ENCODE assay signal across 9 cellular contexts in genomic region chr7:27131390-27131819, GRCh38. TPM values are rescaled to one million over a fixed set of nuclear protein-coding genes. Genes with fewer than 3 reads are reported as not detected.
DNase-seq lines count a peak whose midpoint lies in the region; ATAC-seq and TF ChIP-seq lines count a peak whose summit lies in the region.
"Had no signal": no experiment of that assay in that cellular context is flagged by ENCODE, and none has a peak within 500 bp of the region (broad histone marks: within the 10 kb centered on the region; RNA-seq: fewer than 3 reads in every experiment).

No MANE protein-coding gene starts in this region.

- CTCF ChIA-PET in HCT116 (lab: Charles Lee): interaction anchor here (1.6 kb wide), 1 partner anchor 444 kb away, joined by 3 read pairs; no protein-coding TSS in a partner anchor
- CTCF ChIA-PET in WTC11 (lab: Charles Lee): interaction anchor here (0.9 to 2.6 kb wide), 5 partner anchors 12 to 450 kb away, joined by 4 to 7 read pairs (median 4); partner anchors contain the start of gene HOXA5

- intact Hi-C loops in HCT116 (cut with micrococcal nuclease): loop anchor here (2.0 kb wide), 1 partner anchor 17 kb away; no protein-coding TSS in a partner anchor

- peak overlapping the region; percentile 71 for H3K9ac ChIP-seq in HCT116 (ENCODE audit: low read length)
- H3K9ac ChIP-seq in iPS-18a (ENCODE audit: low read length): no peak overlapping the region

- POLR2A ChIA-PET in HCT116 (lab: Charles Lee): interaction anchor here (0.7 to 1.5 kb wide), 5 partner anchors 16 to 417 kb away, joined by 3 to 5 read pairs (median 3); no protein-coding TSS in a partner anchor
- POLR2A ChIA-PET in WTC11 (lab: Charles Lee): interaction anchor here (0.8 kb wide), 1 partner anchor 259 kb away, joined by 3 read pairs; no protein-coding TSS in a partner anchor

- peak overlapping the region; percentile 36; the same call in 1 of the 2 replicates for H3K27ac ChIP-seq in HCT116 (ENCODE audit: low read depth, low read length)
- H3K27ac ChIP-seq in iPS-18a (ENCODE audit: low read length): no peak overlapping the region
- H3K27ac ChIP-seq in skin epidermis: peak overlapping the region in 19 of 21 experiments; percentile 52 to 92 (median 82)

- TF ChIP-seq CTCF in HCT116 (IDR thresholded peaks at IDR 0.05 in 2 of 3, conservative IDR thresholded peaks at IDR 0.05 in 1 of 3; ENCODE audit: borderline replicate concordance in 1 of 3, insufficient read depth in 1 of 3, low read depth in 2 of 3, low read length in 2 of 3) (no peak), WTC11 (IDR thresholded peaks at IDR 0.05) (no peak)

- H2AFZ ChIP-seq in HCT116 (ENCODE audit: low read depth, low read length, poor library complexity, severe bottlenecking): no peak overlapping the region

- no TSS peak for BruUV-seq in HCT116 (replicated peaks; lab: Mats Ljungman, UMichigan)

- no peaks in the 10 kb centered on the region for H3K9me2 ChIP-seq in HCT116 (ENCODE audit: insufficient read depth)

- no peaks in the 10 kb centered on the region for H4K20me1 ChIP-seq in HCT116 (ENCODE audit: insufficient read depth)

- H3K9me3 ChIP-seq in HCT116 (ENCODE audit: control insufficient read depth in 1 of 2, insufficient read depth in 1 of 2, low read depth in 1 of 2, low read length in 2 of 2): no peaks in the 10 kb centered on the region
- H3K9me3 ChIP-seq in iPS-18a (ENCODE audit: control insufficient read depth, low read depth, low read length): no peaks in the 10 kb centered on the region

- peak overlapping the region; percentile 55 to 64 for H3K4me3 ChIP-seq in HCT116 (replicated peaks in 1 of 2; ENCODE audit: low read depth in 1 of 2, low read length in 2 of 2)
- peak overlapping the region; percentile 48 for H3K4me3 ChIP-seq in iPS-18a (ENCODE audit: low read length)
- H3K4me3 ChIP-seq in skin epidermis: peak overlapping the region; percentile 51 to 72 (median 61)

- H3K9me3 Mint-ChIP-seq in WTC11: no peaks in the 10 kb centered on the region

- H3K4me2 ChIP-seq in HCT116 (ENCODE audit: low read length): peak overlapping the region; percentile 91

- RAD21 ChIA-PET in HCT116 (lab: Charles Lee; ENCODE audit: low non-redundant PET in 1 of 2, low total read pairs in 2 of 2, uncharacterized antibody in 2 of 2, unreplicated experiment in 2 of 2): no interaction called here

- DNase-seq in HCT116 (ENCODE audit: low read depth, low spot score) (no peak), WTC11 (ENCODE audit: low spot score) (no peak), dedifferentiated amniotic fluid mesenchymal stem cell (ENCODE audit: extremely low spot score) (no peak), DMS153 (lab: John Stamatoyannopoulos, UW) (no peak)
- DNase-seq: NCI-H69 had no signal

- ATAC-seq in HCT116 (peak; percentile 2; the same call in 1 of the 2 replicates), WTC11 (no peak), GM21360 (IDR thresholded peaks at IDR 0.05; ENCODE audit: unreplicated experiment) (no peak), GM21526 (IDR thresholded peaks at IDR 0.05; ENCODE audit: low FRiP score, unreplicated experiment) (no peak)

- no peak for TF ChIP-seq RAD21 in HCT116 (IDR thresholded peaks at IDR 0.05; ENCODE audit: low read depth)

- H3K4me1 ChIP-seq in HCT116 (ENCODE audit: control insufficient read depth in 1 of 2, insufficient read depth in 2 of 2, low read length in 2 of 2) (peaks cover 35 to 77% of the 10 kb centered on the region in 2 experiments), iPS-18a (ENCODE audit: control insufficient read depth, low read depth, low read length) (peaks cover 5% of the 10 kb centered on the region)

- no peak overlapping the region for H3K27ac Mint-ChIP-seq in WTC11

- no peaks in the 10 kb centered on the region for H3K79me2 ChIP-seq in HCT116 (ENCODE audit: insufficient read depth, low read length)

- TF ChIP-seq POLR2A in HCT116 (IDR thresholded peaks at IDR 0.05; ENCODE audit: borderline replicate concordance, extremely low read depth, insufficient read depth, insufficient read length): no peak

- H3K27me3 Mint-ChIP-seq in WTC11 (ENCODE audit: low read depth): peaks cover 96% of the 10 kb centered on the region

- H3K27me3 ChIP-seq in HCT116 (ENCODE audit: insufficient read depth, low read length) (peaks cover 17% of the 10 kb centered on the region), iPS-18a (ENCODE audit: control insufficient read depth, insufficient read depth, low read length) (peaks cover 100% of the 10 kb centered on the region)

- peaks cover 12% of the 10 kb centered on the region; the same call in 1 of the 2 replicates for H3K4me1 Mint-ChIP-seq in WTC11

- H3K4me3 Mint-ChIP-seq in WTC11: peak overlapping the region; percentile 57

- H3K36me3 Mint-ChIP-seq in WTC11: no peaks in the 10 kb centered on the region; the same call in 1 of the 2 replicates

- no peaks in the 10 kb centered on the region for H3K36me3 ChIP-seq in HCT116 (ENCODE audit: control insufficient read depth in 1 of 2, insufficient read depth in 2 of 2, low read length in 2 of 2)
- H3K36me3 ChIP-seq in iPS-18a (ENCODE audit: control insufficient read depth, low read depth, low read length): no peaks in the 10 kb centered on the region

TF ChIP-seq in HCT116, 20 proteins besides CTCF, POLR2A, EP300 and RAD21 (continues in another document):
- TF ChIP-seq CEBPB (IDR thresholded peaks at IDR 0.05; ENCODE audit: low read depth) (no peak), REST (IDR thresholded peaks at IDR 0.05; ENCODE audit: low read depth) (no peak), POLR2AphosphoS5 (IDR thresholded peaks at IDR 0.05; ENCODE audit: low read depth, low read length) (no peak), JUND (IDR thresholded peaks at IDR 0.05) (no peak)

TF ChIP-seq in WTC11, 78 proteins besides CTCF, POLR2A, EP300 and RAD21 (continues in another document):
- TF ChIP-seq ZNF281 (CRISPR knock-in tag; IDR thresholded peaks at IDR 0.05) (no peak), CREB1 (CRISPR knock-in tag; IDR thresholded peaks at IDR 0.05) (no peak), STAT6 (CRISPR knock-in tag; conservative IDR thresholded peaks at IDR 0.05; ENCODE audit: low read depth) (no peak), GRHL2 (CRISPR knock-in tag; IDR thresholded peaks at IDR 0.05; ENCODE audit: insufficient replicate concordance, severe bottlenecking) (no peak), JUN (CRISPR knock-in tag; IDR thresholded peaks at IDR 0.05) (no peak), RELA (CRISPR knock-in tag; IDR thresholded peaks at IDR 0.05; ENCODE audit: borderline replicate concordance) (no peak)

RNA-seq across cellular contexts. Expression of gene HOXA4, which starts 0.8 kb away (rescaled TPM):
- total RNA-seq in HCT116 (2021; ENCODE audit: unreplicated experiment): 2.0 TPM
- polyA plus RNA-seq in HCT116 (2012): 1.5 and 1.8 TPM in 2 replicates
- total RNA-seq in WTC11 (2021): not detected in 3 replicates

RNA-seq across cellular contexts. Expression of gene HOXA5, which starts 12.1 kb away (rescaled TPM):
- total RNA-seq in HCT116 (2021; ENCODE audit: unreplicated experiment): 6.7 TPM
- polyA plus RNA-seq in HCT116 (2012): 3.2 and 7.2 TPM in 2 replicates
- total RNA-seq in WTC11 (2021): 0.14 TPM in 1 of 3 replicates, not detected in the others

RNA-seq across cellular contexts. Expression of gene HOXA6, which starts 16.2 kb away (rescaled TPM):
- total RNA-seq in HCT116 (2021; ENCODE audit: unreplicated experiment): 12.7 TPM
- polyA plus RNA-seq in HCT116 (2012): 3.9 and 4.9 TPM in 2 replicates
- total RNA-seq in WTC11 (2021): not detected in 3 replicates

RNA-seq across cellular contexts. Expression of gene HOXA3, which starts 21.0 kb away (rescaled TPM):
- total RNA-seq in HCT116 (2021; ENCODE audit: unreplicated experiment) (9.2 TPM), WTC11 (2021) (0.11 TPM in 1 of 3 replicates, not detected in the others)
- polyA plus RNA-seq in HCT116 (2012): 5.6 and 5.7 TPM in 2 replicates

RNA-seq across cellular contexts. Expression of gene HOXA7, which starts 25.1 kb away (rescaled TPM):
- total RNA-seq in HCT116 (2021; ENCODE audit: unreplicated experiment) (15.0 TPM), WTC11 (2021) (not detected in 3 replicates)
- polyA plus RNA-seq in HCT116 (2012): 8.0 and 10.6 TPM in 2 replicates

Comparison
In these comparisons a context has a peak if more than half of its experiments do, and no peak if none do; other contexts are left out.
1. RNA of gene HOXA6, which starts 16.2 kb away (total RNA-seq): 12.7 TPM in HCT116 (single experiment); not detected in WTC11; every median in the first group is over 10 times any median in the second.
2. Peak in every context shown above with its lines, with median percentiles within 50 percentile points of each other: H3K4me3 ChIP-seq.